1 cellular context compared by ENCODE assay signal in the genomic region with DNA sequence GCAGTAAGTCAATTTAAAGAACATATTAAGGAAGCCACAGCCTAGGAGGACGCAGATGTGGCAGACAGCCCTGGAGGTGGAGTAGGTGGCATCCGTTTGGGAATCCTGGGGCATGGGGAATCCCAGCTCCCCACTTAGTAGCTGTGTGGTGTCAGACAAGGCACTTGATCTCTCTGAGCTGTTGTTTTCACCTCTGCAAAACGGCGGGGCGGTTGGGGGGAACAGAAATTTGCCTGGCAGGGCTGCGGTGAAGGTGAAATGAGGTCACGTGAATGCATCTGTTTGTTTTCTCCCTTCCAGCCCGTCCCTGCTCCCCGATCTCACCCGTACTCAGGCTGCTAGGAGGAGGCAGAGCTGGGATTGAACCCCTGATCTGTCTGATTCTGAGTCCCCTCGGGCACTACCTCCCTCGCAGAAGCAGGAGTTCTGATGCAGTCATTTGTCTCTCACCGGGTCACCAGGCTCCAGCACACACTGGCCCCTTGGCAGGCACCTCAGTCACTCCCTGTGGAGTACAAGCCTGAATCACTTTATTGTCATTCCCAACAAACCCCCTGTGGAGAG.
TF ChIP-seq lines count a peak whose summit lies in the region.

No MANE protein-coding gene starts in this region.

TF ChIP-seq in GM12878, 131 proteins besides CTCF, POLR2A, EP300 and RAD21 (continued from another document and continues in another):
- TF ChIP-seq IRF3 (IDR thresholded peaks at IDR 0.05) (0 out of 2 replicates have a peak, but pooled peaks have one; percentile 4), SIN3A (IDR thresholded peaks at IDR 0.05; ENCODE audit: low read depth, low read length) (no peak), EED (IDR thresholded peaks at IDR 0.05; ENCODE audit: low read depth) (peak; percentile 44; the same call in 1 of the 2 replicates), EZH2 (IDR thresholded peaks at IDR 0.05; ENCODE audit: borderline replicate concordance, control insufficient read depth, low read depth, low read length) (no peak), HDAC2 (IDR thresholded peaks at IDR 0.05) (no peak), ATF7 (IDR thresholded peaks at IDR 0.05; ENCODE audit: low read depth) (peak; percentile 54; the same call in 1 of the 2 replicates), ZBTB4 (CRISPR knock-in tag; IDR thresholded peaks at IDR 0.05) (no peak), BHLHE40 (IDR thresholded peaks at IDR 0.05; ENCODE audit: borderline replicate concordance in 1 of 2, low read depth in 2 of 2, low read length in 1 of 2) (peak; percentile 95 to 96), ESRRA (IDR thresholded peaks at IDR 0.05; ENCODE audit: low read length) (no peak), RBBP5 (conservative IDR thresholded peaks at IDR 0.05) (no peak), TBL1XR1 (IDR thresholded peaks at IDR 0.05; ENCODE audit: low read depth, low read length) (no peak), POU2F2 (IDR thresholded peaks at IDR 0.05; ENCODE audit: borderline replicate concordance, low read depth, low read length) (peak; percentile 68; the same call in 1 of the 3 replicates), ATF2 (IDR thresholded peaks at IDR 0.05; ENCODE audit: low read length) (no peak), CHD4 (IDR thresholded peaks at IDR 0.05) (no peak), E2F8 (IDR thresholded peaks at IDR 0.05; ENCODE audit: low read depth, partially characterized antibody) (no peak), ZZZ3 (IDR thresholded peaks at IDR 0.05; ENCODE audit: control insufficient read depth, insufficient read length, low read depth) (no peak), TCF12 (IDR thresholded peaks at IDR 0.05; ENCODE audit: low read depth, low read length) (no peak), GABPA (IDR thresholded peaks at IDR 0.05; ENCODE audit: low read depth) (no peak), JUNB (IDR thresholded peaks at IDR 0.05) (no peak), NR2F1 (conservative IDR thresholded peaks at IDR 0.05) (peak; percentile 50; the same call in 1 of the 2 replicates), BCL11A (IDR thresholded peaks at IDR 0.05; ENCODE audit: low read depth, low read length) (0 out of 2 replicates have a peak, but pooled peaks have one; percentile 15), CHD2 (IDR thresholded peaks at IDR 0.05; ENCODE audit: borderline replicate concordance, low read depth, low read length) (no peak), MYC (IDR thresholded peaks at IDR 0.05; ENCODE audit: insufficient read depth, insufficient read length, insufficient replicate concordance, low read length, severe bottlenecking) (no peak), SUZ12 (IDR thresholded peaks at IDR 0.05; ENCODE audit: unreplicated experiment) (no peak), ZBED1 (IDR thresholded peaks at IDR 0.05; ENCODE audit: borderline replicate concordance) (no peak), STAT1 (conservative IDR thresholded peaks at IDR 0.05) (no peak), IRF4 (IDR thresholded peaks at IDR 0.05; ENCODE audit: low read depth, low read length) (no peak), CBFB (IDR thresholded peaks at IDR 0.05; ENCODE audit: low read depth) (peak; percentile 85; the same call in 1 of the 2 replicates), CREB1 (IDR thresholded peaks at IDR 0.05; ENCODE audit: low read depth) (no peak), PAX5 (IDR thresholded peaks at IDR 0.05; ENCODE audit: borderline replicate concordance, low read depth, low read length) (0 out of 2 replicates have a peak, but pooled peaks have one; percentile 16), LARP7 (IDR thresholded peaks at IDR 0.05) (0 out of 2 replicates have a peak, but pooled peaks have one; percentile 51), SKIL (IDR thresholded peaks at IDR 0.05; ENCODE audit: low read depth, poor library complexity, severe bottlenecking) (peak; percentile 51), HDAC6 (IDR thresholded peaks at IDR 0.05; ENCODE audit: unreplicated experiment) (no peak), WRNIP1 (IDR thresholded peaks at IDR 0.05; ENCODE audit: borderline replicate concordance, low read depth, low read length) (no peak), RFX5 (IDR thresholded peaks at IDR 0.05; ENCODE audit: low read depth, low read length) (no peak), MTA3 (IDR thresholded peaks at IDR 0.05; ENCODE audit: borderline replicate concordance, low read length) (no peak), POLR2AphosphoS5 (IDR thresholded peaks at IDR 0.05; ENCODE audit: low read length) (peak; percentile 70; the same call in 1 of the 2 replicates), ZNF274 (IDR thresholded peaks at IDR 0.05; ENCODE audit: insufficient read depth, insufficient read length) (no peak), MXI1 (IDR thresholded peaks at IDR 0.05; ENCODE audit: low read depth, low read length) (no peak)
- TF ChIP-seq, protein P1, sequence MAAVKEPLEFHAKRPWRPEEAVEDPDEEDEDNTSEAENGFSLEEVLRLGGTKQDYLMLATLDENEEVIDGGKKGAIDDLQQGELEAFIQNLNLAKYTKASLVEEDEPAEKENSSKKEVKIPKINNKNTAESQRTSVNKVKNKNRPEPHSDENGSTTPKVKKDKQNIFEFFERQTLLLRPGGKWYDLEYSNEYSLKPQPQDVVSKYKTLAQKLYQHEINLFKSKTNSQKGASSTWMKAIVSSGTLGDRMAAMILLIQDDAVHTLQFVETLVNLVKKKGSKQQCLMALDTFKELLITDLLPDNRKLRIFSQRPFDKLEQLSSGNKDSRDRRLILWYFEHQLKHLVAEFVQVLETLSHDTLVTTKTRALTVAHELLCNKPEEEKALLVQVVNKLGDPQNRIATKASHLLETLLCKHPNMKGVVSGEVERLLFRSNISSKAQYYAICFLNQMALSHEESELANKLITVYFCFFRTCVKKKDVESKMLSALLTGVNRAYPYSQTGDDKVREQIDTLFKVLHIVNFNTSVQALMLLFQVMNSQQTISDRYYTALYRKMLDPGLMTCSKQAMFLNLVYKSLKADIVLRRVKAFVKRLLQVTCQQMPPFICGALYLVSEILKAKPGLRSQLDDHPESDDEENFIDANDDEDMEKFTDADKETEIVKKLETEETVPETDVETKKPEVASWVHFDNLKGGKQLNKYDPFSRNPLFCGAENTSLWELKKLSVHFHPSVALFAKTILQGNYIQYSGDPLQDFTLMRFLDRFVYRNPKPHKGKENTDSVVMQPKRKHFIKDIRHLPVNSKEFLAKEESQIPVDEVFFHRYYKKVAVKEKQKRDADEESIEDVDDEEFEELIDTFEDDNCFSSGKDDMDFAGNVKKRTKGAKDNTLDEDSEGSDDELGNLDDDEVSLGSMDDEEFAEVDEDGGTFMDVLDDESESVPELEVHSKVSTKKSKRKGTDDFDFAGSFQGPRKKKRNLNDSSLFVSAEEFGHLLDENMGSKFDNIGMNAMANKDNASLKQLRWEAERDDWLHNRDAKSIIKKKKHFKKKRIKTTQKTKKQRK (IDR thresholded peaks at IDR 0.05; ENCODE audit: low read depth, low read length): no peak
- TF ChIP-seq, protein P2, sequence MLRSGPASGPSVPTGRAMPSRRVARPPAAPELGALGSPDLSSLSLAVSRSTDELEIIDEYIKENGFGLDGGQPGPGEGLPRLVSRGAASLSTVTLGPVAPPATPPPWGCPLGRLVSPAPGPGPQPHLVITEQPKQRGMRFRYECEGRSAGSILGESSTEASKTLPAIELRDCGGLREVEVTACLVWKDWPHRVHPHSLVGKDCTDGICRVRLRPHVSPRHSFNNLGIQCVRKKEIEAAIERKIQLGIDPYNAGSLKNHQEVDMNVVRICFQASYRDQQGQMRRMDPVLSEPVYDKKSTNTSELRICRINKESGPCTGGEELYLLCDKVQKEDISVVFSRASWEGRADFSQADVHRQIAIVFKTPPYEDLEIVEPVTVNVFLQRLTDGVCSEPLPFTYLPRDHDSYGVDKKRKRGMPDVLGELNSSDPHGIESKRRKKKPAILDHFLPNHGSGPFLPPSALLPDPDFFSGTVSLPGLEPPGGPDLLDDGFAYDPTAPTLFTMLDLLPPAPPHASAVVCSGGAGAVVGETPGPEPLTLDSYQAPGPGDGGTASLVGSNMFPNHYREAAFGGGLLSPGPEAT (IDR thresholded peaks at IDR 0.05; ENCODE audit: low read depth): peak; percentile 73
- TF ChIP-seq, protein P3, sequence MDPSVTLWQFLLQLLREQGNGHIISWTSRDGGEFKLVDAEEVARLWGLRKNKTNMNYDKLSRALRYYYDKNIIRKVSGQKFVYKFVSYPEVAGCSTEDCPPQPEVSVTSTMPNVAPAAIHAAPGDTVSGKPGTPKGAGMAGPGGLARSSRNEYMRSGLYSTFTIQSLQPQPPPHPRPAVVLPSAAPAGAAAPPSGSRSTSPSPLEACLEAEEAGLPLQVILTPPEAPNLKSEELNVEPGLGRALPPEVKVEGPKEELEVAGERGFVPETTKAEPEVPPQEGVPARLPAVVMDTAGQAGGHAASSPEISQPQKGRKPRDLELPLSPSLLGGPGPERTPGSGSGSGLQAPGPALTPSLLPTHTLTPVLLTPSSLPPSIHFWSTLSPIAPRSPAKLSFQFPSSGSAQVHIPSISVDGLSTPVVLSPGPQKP (IDR thresholded peaks at IDR 0.05; ENCODE audit: low read depth, low read length): no peak
- TF ChIP-seq, protein P4, sequence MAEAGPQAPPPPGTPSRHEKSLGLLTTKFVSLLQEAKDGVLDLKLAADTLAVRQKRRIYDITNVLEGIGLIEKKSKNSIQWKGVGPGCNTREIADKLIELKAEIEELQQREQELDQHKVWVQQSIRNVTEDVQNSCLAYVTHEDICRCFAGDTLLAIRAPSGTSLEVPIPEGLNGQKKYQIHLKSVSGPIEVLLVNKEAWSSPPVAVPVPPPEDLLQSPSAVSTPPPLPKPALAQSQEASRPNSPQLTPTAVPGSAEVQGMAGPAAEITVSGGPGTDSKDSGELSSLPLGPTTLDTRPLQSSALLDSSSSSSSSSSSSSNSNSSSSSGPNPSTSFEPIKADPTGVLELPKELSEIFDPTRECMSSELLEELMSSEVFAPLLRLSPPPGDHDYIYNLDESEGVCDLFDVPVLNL (IDR thresholded peaks at IDR 0.05; ENCODE audit: low read depth, low read length): no peak
